Comparison of ENCODE assay signal across 24 cellular contexts in genomic region chr3:52458770-52459540, GRCh38. TPM values are rescaled to one million over a fixed set of nuclear protein-coding genes. Genes with fewer than 3 reads are reported as not detected.
A peak's percentile ranks its signal among the peaks of the same experiment; 100 is the strongest.
DNase-seq lines count a peak whose midpoint lies in the region; ATAC-seq lines count a peak whose summit lies in the region.
"Had no signal": no experiment of that assay in that cellular context is flagged by ENCODE, and none has a peak within 500 bp of the region (broad histone marks: within the 10 kb centered on the region; RNA-seq: fewer than 3 reads in every experiment).

No MANE protein-coding gene starts in this region.

- H3K9me3 Mint-ChIP-seq in immature natural killer cell, result peaks cover 0 to 2% (median 0%) of the 10 kb centered on the region in 6 donors
- no peaks in the 10 kb centered on the region for H3K9me3 Mint-ChIP-seq in activated naive CD4-positive, alpha-beta T cell treated with anti-CD3 and anti-CD28 coated beads, Interleukin-2, amount 50 U/mL, for 72 hours
- H3K9me3 Mint-ChIP-seq: activated naive CD8-positive, alpha-beta T cell treated with anti-CD3 and anti-CD28 coated beads, Interleukin-2, amount 50 U/mL, for 24 hours; brain had no signal

- H3K27ac Mint-ChIP-seq in immature natural killer cell, result peak overlapping the region; percentile 79 to 97 (median 94)
- no peak overlapping the region for H3K27ac Mint-ChIP-seq in activated naive CD4-positive, alpha-beta T cell treated with anti-CD3 and anti-CD28 coated beads, Interleukin-2, amount 50 U/mL, for 72 hours

- peak; percentile 78 for DNase-seq in D341Med (ENCODE audit: low spot score)
- peak; percentile 55 to 80 for DNase-seq in NCI-H524 (lab: John Stamatoyannopoulos, UW)
- DNase-seq in immature natural killer cell, result peak; percentile 62 to 68 (median 66)
- no peak for DNase-seq in activated naive CD4-positive, alpha-beta T cell treated with anti-CD3 and anti-CD28 coated beads, Interleukin-2, amount 50 U/mL, for 72 hours (ENCODE audit: low spot score in 2 of 2)
- no peak for DNase-seq in OCI-M2 (lab: John Stamatoyannopoulos, UW; ENCODE audit: unreplicated experiment)
- DNase-seq: activated CD4-positive, alpha-beta T cell treated with anti-CD3 and anti-CD28 coated beads for 48 hours; activated effector memory CD4-positive, alpha-beta T cell treated with Interleukin-2 at 50 U/mL for 16 hours; activated naive CD8-positive, alpha-beta T cell treated with anti-CD3 and anti-CD28 coated beads, Interleukin-2, amount 50 U/mL, for 24 hours; DMS 273 treated with DMSO at 0.1 percent for 48 hours; heart left ventricle; IMR-90; MM.1S; mucosa of descending colon; NCI-H1694; NCI-H748 treated with DMSO at 0.1 percent for 48 hours; PC-3; psoas muscle; SJCRH30; stimulated activated CD4-positive, alpha-beta T cell treated with anti-CD3 and anti-CD28 coated beads, Interleukin-1b, Interleukin-23, amount 100 ng/mL, for 48 hours; stimulated activated naive CD4-positive, alpha-beta T cell treated with Interleukin-2 at 50 U/mL for 16 hours; T-helper 1 cell had no signal

- ATAC-seq in GM21576 (IDR thresholded peaks at IDR 0.05; ENCODE audit: unreplicated experiment), result no peak
- ATAC-seq in activated naive CD4-positive, alpha-beta T cell treated with anti-CD3 and anti-CD28 coated beads, Interleukin-2, amount 50 U/mL, for 72 hours, result no peak
- ATAC-seq: activated naive CD8-positive, alpha-beta T cell treated with anti-CD3 and anti-CD28 coated beads, Interleukin-2, amount 50 U/mL, for 24 hours; heart left ventricle; mucosa of descending colon; PC-3; psoas muscle had no signal

- H3K36me3 Mint-ChIP-seq in immature natural killer cell, result peaks cover 0 to 22% (median 11%) of the 10 kb centered on the region in 3 donors
- H3K36me3 Mint-ChIP-seq in activated naive CD4-positive, alpha-beta T cell treated with anti-CD3 and anti-CD28 coated beads, Interleukin-2, amount 50 U/mL, for 72 hours, result peaks cover 18 to 36% of the 10 kb centered on the region in 2 donors

- H3K27me3 Mint-ChIP-seq in immature natural killer cell (ENCODE audit: low read depth in 3 of 3), result peaks cover 1 to 9% (median 3%) of the 10 kb centered on the region in 3 donors
- H3K27me3 Mint-ChIP-seq: activated naive CD8-positive, alpha-beta T cell treated with anti-CD3 and anti-CD28 coated beads, Interleukin-2, amount 50 U/mL, for 24 hours had no signal

- H3K4me1 Mint-ChIP-seq in immature natural killer cell, result peaks cover 61 to 62% of the 10 kb centered on the region in 2 donors

- peak overlapping the region; percentile 53 to 75 (median 61) for H3K4me3 Mint-ChIP-seq in immature natural killer cell
- H3K4me3 Mint-ChIP-seq: activated naive CD8-positive, alpha-beta T cell treated with anti-CD3 and anti-CD28 coated beads, Interleukin-2, amount 50 U/mL, for 24 hours had no signal

RNA-seq across cellular contexts. Expression of gene NISCH, which starts 3.6 kb away (rescaled TPM):
- polyA plus RNA-seq in immature natural killer cell, result 10 to 100 TPM; 11.3 to 25.9 (median 12.3) TPM
- total RNA-seq in activated naive CD4-positive, alpha-beta T cell treated with anti-CD3 and anti-CD28 coated beads, Interleukin-2, amount 50 U/mL, for 72 hours, result 100 to 1,000 TPM in 1 of 2 donors, 10 to 100 TPM in 1; 79.7 to 105 TPM

RNA-seq across cellular contexts. Expression of gene TNNC1, which starts 5.1 kb away (rescaled TPM):
- polyA plus RNA-seq in immature natural killer cell, result not detected
- total RNA-seq in activated naive CD4-positive, alpha-beta T cell treated with anti-CD3 and anti-CD28 coated beads, Interleukin-2, amount 50 U/mL, for 72 hours, result 1 to 10 TPM; 6.6 to 8.4 TPM

RNA-seq across cellular contexts. Expression of gene SEMA3G, which starts 14.1 kb away (rescaled TPM):
- not detected for polyA plus RNA-seq in immature natural killer cell
- total RNA-seq in activated naive CD4-positive, alpha-beta T cell treated with anti-CD3 and anti-CD28 coated beads, Interleukin-2, amount 50 U/mL, for 72 hours, result under 1 TPM; 0.20 to 0.33 TPM
- total RNA-seq: IMR-90 had no signal

RNA-seq across cellular contexts. Expression of gene STAB1, which starts 36.2 kb away (rescaled TPM):
- under 1 TPM in 1 of 3 donors, not detected in 2; 0.10 TPM for polyA plus RNA-seq in immature natural killer cell
- total RNA-seq in activated naive CD4-positive, alpha-beta T cell treated with anti-CD3 and anti-CD28 coated beads, Interleukin-2, amount 50 U/mL, for 72 hours, result under 1 TPM in 1 of 2 donors, not detected in 1; 0.36 TPM
- total RNA-seq: G401, IMR-90, SJCRH30 had no signal
- polyA plus RNA-seq: IMR-90 had no signal

RNA-seq across cellular contexts. Expression of gene PHF7, which starts 48.5 kb away (rescaled TPM):
- polyA plus RNA-seq in immature natural killer cell, result 1 to 10 TPM; 4.2 to 9.4 (median 6.8) TPM
- 10 to 100 TPM; 17.2 to 36.0 TPM for total RNA-seq in activated naive CD4-positive, alpha-beta T cell treated with anti-CD3 and anti-CD28 coated beads, Interleukin-2, amount 50 U/mL, for 72 hours

Comparison
In these comparisons a context has a peak if more than half of its experiments do, and no peak if none do; other contexts are left out.
1. DNase-seq: peak in D341Med (single experiment), NCI-H524 (2 of 2) and immature natural killer cell (3 of 3); none in activated naive CD4-positive, alpha-beta T cell treated with anti-CD3 and anti-CD28 coated beads, Interleukin-2, amount 50 U/mL, for 72 hours (0 of 2) and OCI-M2 (single experiment).
2. H3K27ac Mint-ChIP-seq: peak in immature natural killer cell (6 of 6); none in activated naive CD4-positive, alpha-beta T cell treated with anti-CD3 and anti-CD28 coated beads, Interleukin-2, amount 50 U/mL, for 72 hours (0 of 2).